9 cellular contexts compared by ENCODE assay signal in genomic region chr9:86614871-86615849, GRCh38.
DNase-seq lines count a peak whose midpoint lies in the region; ATAC-seq and TF ChIP-seq lines count a peak whose summit lies in the region.
"Had no signal": no experiment of that assay in that cellular context is flagged by ENCODE, and none has a peak within 500 bp of the region (broad histone marks: within the 10 kb centered on the region; RNA-seq: fewer than 3 reads in every experiment).

No MANE protein-coding gene starts in this region.

- peak; percentile 20 to 44 for TF ChIP-seq CTCF in tibial artery (IDR thresholded peaks at IDR 0.05)

- intact Hi-C loops in head of caudate nucleus (cut with DNase I): no loop called here
- intact Hi-C loops in tibial artery (cut with DNase I; ENCODE audit: low total_unique reads): no loop called here

- H3K27ac Mint-ChIP-seq in activated naive CD8-positive, alpha-beta T cell treated with anti-CD3 and anti-CD28 coated beads, Interleukin-2, amount 50 U/mL, for 24 hours: no peak overlapping the region
- no peak overlapping the region for H3K27ac Mint-ChIP-seq in activated naive CD8-positive, alpha-beta T cell treated with anti-CD3 and anti-CD28 coated beads for 36 hours

- H3K4me1 ChIP-seq in SJCRH30 (peaks cover 32% of the 10 kb centered on the region), tibial artery (no peaks in the 10 kb centered on the region)

- ATAC-seq in activated naive CD8-positive, alpha-beta T cell treated with anti-CD3 and anti-CD28 coated beads, Interleukin-2, amount 50 U/mL, for 24 hours: no peak

- DNase-seq in activated naive CD8-positive, alpha-beta T cell treated with anti-CD3 and anti-CD28 coated beads, Interleukin-2, amount 50 U/mL, for 24 hours: peak; percentile 12
- no peak for DNase-seq in activated naive CD8-positive, alpha-beta T cell treated with anti-CD3 and anti-CD28 coated beads for 36 hours
- DNase-seq in SJCRH30 (peak; percentile 67 to 91), head of caudate nucleus (peak in 27 of 42 donors; percentile 7 to 70 (median 35)), tibial artery (no peak), KG1 (lab: John Stamatoyannopoulos, UW) (no peak), NCI-H1417 (lab: John Stamatoyannopoulos, UW) (no peak), NCI-H2196 treated with DMSO at 0.1 percent for 48 hours (lab: John Stamatoyannopoulos, UW; ENCODE audit: unreplicated experiment) (no peak)

- no peaks in the 10 kb centered on the region for H3K9me3 Mint-ChIP-seq in activated naive CD8-positive, alpha-beta T cell treated with anti-CD3 and anti-CD28 coated beads, Interleukin-2, amount 50 U/mL, for 24 hours
- no peaks in the 10 kb centered on the region for H3K9me3 Mint-ChIP-seq in activated naive CD8-positive, alpha-beta T cell treated with anti-CD3 and anti-CD28 coated beads for 36 hours

- H3K27me3 Mint-ChIP-seq in activated naive CD8-positive, alpha-beta T cell treated with anti-CD3 and anti-CD28 coated beads, Interleukin-2, amount 50 U/mL, for 24 hours: peaks cover 6% of the 10 kb centered on the region
- H3K27me3 Mint-ChIP-seq in activated naive CD8-positive, alpha-beta T cell treated with anti-CD3 and anti-CD28 coated beads for 36 hours: peaks cover 7% of the 10 kb centered on the region

- H3K4me3 ChIP-seq in SJCRH30 (no peak overlapping the region), tibial artery (no peak overlapping the region)
- H3K4me3 ChIP-seq: thyroid gland had no signal

- H3K9me3 ChIP-seq in SJCRH30 (replicated peaks) (0 out of 2 replicates have a peak, but pooled peaks cover 10% of the 10 kb centered on the region), tibial artery (no peaks in the 10 kb centered on the region)
- H3K9me3 ChIP-seq: thyroid gland had no signal

- H3K36me3 Mint-ChIP-seq in activated naive CD8-positive, alpha-beta T cell treated with anti-CD3 and anti-CD28 coated beads, Interleukin-2, amount 50 U/mL, for 24 hours (ENCODE audit: low read depth): no peaks in the 10 kb centered on the region
- H3K36me3 Mint-ChIP-seq in activated naive CD8-positive, alpha-beta T cell treated with anti-CD3 and anti-CD28 coated beads for 36 hours: no peaks in the 10 kb centered on the region

- H3K27me3 ChIP-seq in SJCRH30: no peaks in the 10 kb centered on the region
- no peaks in the 10 kb centered on the region for H3K27me3 ChIP-seq in tibial artery
- H3K27me3 ChIP-seq: thyroid gland had no signal

- H3K27ac ChIP-seq in SJCRH30 (peak overlapping the region; percentile 54), tibial artery (no peak overlapping the region)

- H3K36me3 ChIP-seq in SJCRH30 (no peaks in the 10 kb centered on the region), tibial artery (no peaks in the 10 kb centered on the region)
- H3K36me3 ChIP-seq: thyroid gland had no signal

- no peak overlapping the region for H3K4me3 Mint-ChIP-seq in activated naive CD8-positive, alpha-beta T cell treated with anti-CD3 and anti-CD28 coated beads, Interleukin-2, amount 50 U/mL, for 24 hours
- no peak overlapping the region for H3K4me3 Mint-ChIP-seq in activated naive CD8-positive, alpha-beta T cell treated with anti-CD3 and anti-CD28 coated beads for 36 hours

- no peaks in the 10 kb centered on the region for H3K4me1 Mint-ChIP-seq in activated naive CD8-positive, alpha-beta T cell treated with anti-CD3 and anti-CD28 coated beads, Interleukin-2, amount 50 U/mL, for 24 hours
- H3K4me1 Mint-ChIP-seq in activated naive CD8-positive, alpha-beta T cell treated with anti-CD3 and anti-CD28 coated beads for 36 hours: no peaks in the 10 kb centered on the region

Comparison
In these comparisons a context has a peak if more than half of its experiments do, and no peak if none do; other contexts are left out.
1. DNase-seq: peak in activated naive CD8-positive, alpha-beta T cell treated with anti-CD3 and anti-CD28 coated beads, Interleukin-2, amount 50 U/mL, for 24 hours (single experiment), SJCRH30 (2 of 2) and head of caudate nucleus (27 of 42); none in activated naive CD8-positive, alpha-beta T cell treated with anti-CD3 and anti-CD28 coated beads for 36 hours (single experiment), tibial artery (0 of 2), KG1 (single experiment), NCI-H1417 (0 of 3) and NCI-H2196 treated with DMSO at 0.1 percent for 48 hours (single experiment).